Comparison of ENCODE assay signal across 11 cellular contexts in the genomic region with DNA sequence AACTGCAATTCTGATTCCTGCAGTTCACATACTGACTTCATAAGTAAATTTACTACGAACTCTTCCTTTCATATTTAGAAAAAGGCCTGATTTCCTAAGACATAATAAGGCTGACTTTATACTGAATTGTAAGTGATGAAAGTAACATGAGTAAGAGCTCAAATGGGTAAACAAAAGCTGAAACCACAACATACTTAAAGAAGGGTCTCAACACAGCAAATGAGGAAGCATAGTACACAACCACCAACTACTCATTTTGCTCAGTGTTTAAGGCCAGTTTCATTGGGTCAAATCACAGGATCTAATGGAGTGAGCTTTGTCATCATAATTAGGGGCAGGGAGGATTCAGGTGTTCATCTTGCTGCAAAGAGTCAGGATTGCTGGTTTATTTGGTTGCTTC.
A peak's percentile ranks its signal among the peaks of the same experiment; 100 is the strongest.
DNase-seq lines count a peak whose midpoint lies in the region; ATAC-seq and TF ChIP-seq lines count a peak whose summit lies in the region.
"Had no signal": no experiment of that assay in that cellular context is flagged by ENCODE, and none has a peak within 500 bp of the region (broad histone marks: within the 10 kb centered on the region; RNA-seq: fewer than 3 reads in every experiment).

No MANE protein-coding gene starts in this region.

- H3K4me3 ChIP-seq in GM12865 (ENCODE audit: low read depth, low read length), result no peak overlapping the region
- no peak overlapping the region for H3K4me3 ChIP-seq in epithelial cell of esophagus (ENCODE audit: low read length)
- H3K4me3 ChIP-seq: left ventricle myocardium inferior, SJCRH30 had no signal

- ATAC-seq in HG03520 (IDR thresholded peaks at IDR 0.05; ENCODE audit: unreplicated experiment), result no peak
- ATAC-seq: right cardiac atrium had no signal

- DNase-seq in AG08396 (ENCODE audit: low spot score) (peak; percentile 44), GM12865 (ENCODE audit: low read depth) (peak; percentile 31), MV-4-11 (lab: John Stamatoyannopoulos, UW) (peak; percentile 74), epithelial cell of esophagus (ENCODE audit: low read depth) (peak; percentile 40), nucleus accumbens (lab: John Stamatoyannopoulos, UW) (no peak), T-helper 9 cell (no peak), SHP77 (lab: John Stamatoyannopoulos, UW) (no peak)
- DNase-seq: left ventricle myocardium inferior, right cardiac atrium, SJCRH30 had no signal

- TF ChIP-seq CTCF in GM12865 (IDR thresholded peaks at IDR 0.05; ENCODE audit: insufficient read depth, low read depth, low read length, missing control alignments), result no peak
- no peak for TF ChIP-seq CTCF in epithelial cell of esophagus (IDR thresholded peaks at IDR 0.05; ENCODE audit: insufficient read depth, low read depth, low read length, missing control alignments)

Comparison
In these comparisons a context has a peak if more than half of its experiments do, and no peak if none do; other contexts are left out.
1. DNase-seq: peak in AG08396 (single experiment), GM12865 (single experiment), MV-4-11 (single experiment) and epithelial cell of esophagus (single experiment); none in nucleus accumbens (0 of 56), T-helper 9 cell (single experiment) and SHP77 (0 of 2).